Comparison of ENCODE assay signal across 21 cellular contexts in the genomic region with DNA sequence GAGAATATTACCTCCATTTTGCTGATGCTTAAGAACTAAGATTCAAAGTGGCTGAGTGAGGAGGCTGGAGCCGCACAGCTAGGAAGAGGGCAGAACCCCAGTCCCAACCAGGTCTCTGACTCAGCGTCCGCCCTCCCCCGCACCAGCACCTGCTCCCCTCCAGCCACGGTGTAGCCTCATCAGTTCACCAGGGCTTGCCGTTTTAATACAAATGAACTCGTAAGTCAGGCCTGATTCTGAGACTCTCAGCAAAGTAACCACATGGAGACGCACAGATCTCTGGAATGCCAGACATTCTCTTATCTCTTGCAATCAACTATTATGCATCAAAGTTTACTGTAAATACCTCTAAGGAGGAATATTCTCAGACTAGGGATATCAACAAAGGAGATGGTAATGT. TPM values are rescaled to one million over a fixed set of nuclear protein-coding genes. Genes with fewer than 3 reads are reported as not detected.
DNase-seq lines count a peak whose midpoint lies in the region; ATAC-seq, FAIRE-seq and TF ChIP-seq lines count a peak whose summit lies in the region.
"Had no signal": no experiment of that assay in that cellular context is flagged by ENCODE, and none has a peak within 500 bp of the region (broad histone marks: within the 10 kb centered on the region; RNA-seq: fewer than 3 reads in every experiment).

No MANE protein-coding gene starts in this region.

- H3K18ac ChIP-seq in H1 (ENCODE audit: extremely low read depth, low read length): no peak overlapping the region

- no peak overlapping the region for H2BK12ac ChIP-seq in H1 (ENCODE audit: low read depth, low read length)

- no peaks in the 10 kb centered on the region for H3K36me3 ChIP-seq in PC-3 (ENCODE audit: low read depth, low read length)
- H3K36me3 ChIP-seq in H1 (ENCODE audit: control insufficient read depth in 2 of 4, insufficient read depth in 4 of 4, low read length in 3 of 4): no peaks in the 10 kb centered on the region
- H3K36me3 ChIP-seq in heart left ventricle: no peaks in the 10 kb centered on the region
- H3K36me3 ChIP-seq in left lung: no peaks in the 10 kb centered on the region
- H3K36me3 ChIP-seq: stomach had no signal

- H4K20me1 ChIP-seq in PC-3 (ENCODE audit: low read length): no peaks in the 10 kb centered on the region
- no peaks in the 10 kb centered on the region for H4K20me1 ChIP-seq in H1 (replicated peaks in 1 of 2; ENCODE audit: control insufficient read depth in 1 of 2, insufficient read depth in 2 of 2, low read length in 2 of 2)

- H3K14ac ChIP-seq in H1 (ENCODE audit: insufficient read length): no peak overlapping the region

- DNase-seq in DMS 273 (lab: John Stamatoyannopoulos, UW; ENCODE audit: unreplicated experiment) (peak; percentile 7), DMS 273 treated with DMSO at 0.1 percent for 48 hours (lab: John Stamatoyannopoulos, UW) (no peak), PC-3 (peak; percentile 40), H1 (ENCODE audit: low read depth in 1 of 2, low spot score in 2 of 2) (no peak), non-pigmented ciliary epithelial cell (ENCODE audit: low read depth) (peak; percentile 15), heart left ventricle (no peak), left lung (no peak)
- DNase-seq: activated CD4-positive, alpha-beta memory T cell treated with anti-CD3 and anti-CD28 coated beads for 36 hours; DMS79 treated with DMSO at 0.1 percent for 48 hours; effector memory CD8-positive, alpha-beta T cell; Kasumi-1; NCI-H1694; NCI-H524; stomach had no signal

- intact Hi-C loops in PC-3 (cut with micrococcal nuclease): loop anchor here (5.0 kb wide), 1 partner anchor 693 kb away; no protein-coding TSS in a partner anchor
- intact Hi-C loops in heart left ventricle (cut with DNase I): loop anchor here in 6 of 10 donors (2.0 to 10.0 kb wide), 8 partner anchors 63 to 693 kb away; a partner anchor contains a TSS
- intact Hi-C loops in left lung (cut with DNase I): loop anchor here in 1 of 2 donors (2.0 kb wide), 1 partner anchor 324 kb away; no protein-coding TSS in a partner anchor

- TF ChIP-seq POLR2A in H1 (IDR thresholded peaks at IDR 0.05; ENCODE audit: control extremely low read depth in 1 of 2, low read depth in 2 of 2, low read length in 2 of 2) (no peak), heart left ventricle (IDR thresholded peaks at IDR 0.05) (no peak)

- POLR2A ChIA-PET in PC-3 (lab: Charles Lee; ENCODE audit: unreplicated experiment): no interaction called here
- POLR2A ChIA-PET in H1 (lab: Charles Lee; ENCODE audit: partially characterized antibody): interaction anchor here (1.1 kb wide), 1 partner anchor 17 kb away, joined by 3 read pairs; no protein-coding TSS in a partner anchor

- H2AFZ ChIP-seq in PC-3 (ENCODE audit: low read length) (no peak overlapping the region), H1 (ENCODE audit: low read length) (no peak overlapping the region)

- no peak overlapping the region for H4K8ac ChIP-seq in H1 (ENCODE audit: extremely low read depth, insufficient read depth, low read length)

- H3K56ac ChIP-seq in H1 (replicated peaks; ENCODE audit: insufficient read length, low read depth, low read length): no peak overlapping the region

- no peak for TF ChIP-seq RAD21 in H1 (IDR thresholded peaks at IDR 0.05 in 1 of 2, conservative IDR thresholded peaks at IDR 0.05 in 1 of 2; ENCODE audit: low read depth in 2 of 2, low read length in 2 of 2)

- H3K4me2 ChIP-seq in PC-3 (ENCODE audit: low read length) (no peak overlapping the region), H1 (ENCODE audit: insufficient read depth in 1 of 2, low read depth in 2 of 2, low read length in 2 of 2) (peak overlapping the region in 1 of 2 experiments; percentile 19; a peak in 2 of 4 replicates)

- no peak overlapping the region for H2BK20ac ChIP-seq in H1 (ENCODE audit: low read length)

- H3K27me3 ChIP-seq in PC-3 (ENCODE audit: low read length) (peaks cover 11% of the 10 kb centered on the region; the same call in 1 of the 2 replicates), H1 (replicated peaks in 1 of 4; ENCODE audit: control insufficient read depth in 3 of 4, extremely low read depth in 1 of 4, insufficient read depth in 3 of 4, low read length in 3 of 4) (no peaks in the 10 kb centered on the region; a peak in 2 of 7 replicates), heart left ventricle (peaks cover 0 to 27% (median 0%) of the 10 kb centered on the region in 9 donors), left lung (peaks cover 0 to 40% of the 10 kb centered on the region in 2 donors)

- H3K4me3 ChIP-seq in PC-3 (ENCODE audit: low read length) (no peak overlapping the region), H1 (ENCODE audit: extremely low read depth in 1 of 4, insufficient read depth in 2 of 4, low read depth in 3 of 4, low read length in 4 of 4) (no peak overlapping the region), heart left ventricle (no peak overlapping the region), left lung (no peak overlapping the region)
- H3K4me3 ChIP-seq: lung, stomach had no signal

- no peak overlapping the region for H4K91ac ChIP-seq in H1 (replicated peaks; ENCODE audit: insufficient read length, low read length)

- TF ChIP-seq CTCF in PC-3 (conservative IDR thresholded peaks at IDR 0.05; ENCODE audit: low read depth, low read length) (no peak), H1 (IDR thresholded peaks at IDR 0.05; ENCODE audit: control extremely low read depth in 1 of 3, insufficient read depth in 1 of 3, low read depth in 1 of 3, low read length in 3 of 3) (no peak), heart left ventricle (IDR thresholded peaks at IDR 0.05) (no peak), left lung (IDR thresholded peaks at IDR 0.05) (no peak)

- H3F3A ChIP-seq in PC-3 (ENCODE audit: low read length, unreplicated experiment): no peaks in the 10 kb centered on the region

- no peaks in the 10 kb centered on the region for H3K79me2 ChIP-seq in PC-3 (ENCODE audit: low read length)
- no peaks in the 10 kb centered on the region for H3K79me2 ChIP-seq in H1 (ENCODE audit: control insufficient read depth in 1 of 2, insufficient read depth in 2 of 2, low read length in 2 of 2)

- H2BK120ac ChIP-seq in H1 (replicated peaks; ENCODE audit: low read depth, low read length): no peak overlapping the region

- H3K4ac ChIP-seq in H1 (replicated peaks; ENCODE audit: insufficient read length, low read depth, low read length): no peak overlapping the region

- CTCF ChIA-PET in PC-3 (lab: Charles Lee) (no interaction called here), H1 (lab: Charles Lee; ENCODE audit: partially characterized antibody) (interaction anchor here (0.9 to 10.2 kb wide), 14 partner anchors 9 to 400 kb away, joined by 3 to 151 read pairs (median 4); no protein-coding TSS in a partner anchor)

- BruUV-seq in PC-3 (replicated peaks; lab: Mats Ljungman, UMichigan): no TSS peak

- no peak overlapping the region for H2AK5ac ChIP-seq in H1 (ENCODE audit: low read depth, low read length)

- no peak for TF ChIP-seq EP300 in H1 (IDR thresholded peaks at IDR 0.05; ENCODE audit: borderline replicate concordance in 1 of 2, low read depth in 2 of 2, low read length in 2 of 2)

- H4K5ac ChIP-seq in H1 (ENCODE audit: insufficient read length, low read depth, low read length): no peak overlapping the region

- H3K4me1 ChIP-seq in PC-3 (ENCODE audit: insufficient read depth, low read length) (no peaks in the 10 kb centered on the region; the same call in 1 of the 2 replicates), H1 (replicated peaks in 1 of 4; ENCODE audit: control insufficient read depth in 3 of 4, insufficient read depth in 4 of 4, low read length in 3 of 4) (peaks cover 10 to 24% (median 13%) of the 10 kb centered on the region in 4 experiments), heart left ventricle (peaks cover 0 to 7% (median 1%) of the 10 kb centered on the region in 12 donors), left lung (peaks cover 0 to 11% of the 10 kb centered on the region in 2 donors)

- no peak overlapping the region for H2BK5ac ChIP-seq in H1 (ENCODE audit: low read depth, low read length)

- 45% methylated on average over 8 of the region's 8 CpGs; no CpG with 5 or more reads in 1 of the 2 experiments for WGBS in H1 (ENCODE audit: extremely low coverage in 1 of 2, insufficient coverage in 1 of 2, insufficient read length in 1 of 2, insufficient replicate concordance in 2 of 2, low coverage in 1 of 2, low lambda C conversion rate in 2 of 2, missing lambda C conversion rate in 1 of 2), 2 experiments
- 64 to 73% (median 68%) methylated on average over 8 of the region's 8 CpGs for WGBS in heart left ventricle, 4 donors

- H3K9ac ChIP-seq in PC-3 (ENCODE audit: low read length) (no peak overlapping the region), H1 (replicated peaks in 1 of 4; ENCODE audit: extremely low read depth in 1 of 4, low read depth in 3 of 4, low read length in 3 of 4) (no peak overlapping the region)

- no peaks in the 10 kb centered on the region for H3K9me2 ChIP-seq in PC-3 (replicated peaks; ENCODE audit: low read length)

- H3K79me1 ChIP-seq in H1 (ENCODE audit: low read depth, low read length): no peaks in the 10 kb centered on the region

- H2BK15ac ChIP-seq in H1 (ENCODE audit: low read length): no peak overlapping the region

- H3K9me3 ChIP-seq in PC-3 (ENCODE audit: low read length) (no peaks in the 10 kb centered on the region), H1 (ENCODE audit: insufficient read depth in 2 of 2, low read depth in 1 of 2, low read length in 1 of 2) (no peaks in the 10 kb centered on the region), heart left ventricle (no peaks in the 10 kb centered on the region), left lung (no peaks in the 10 kb centered on the region)
- H3K9me3 ChIP-seq: stomach had no signal

- H3K23me2 ChIP-seq in H1 (ENCODE audit: low read depth, low read length): no peaks in the 10 kb centered on the region; the same call in 1 of the 2 replicates

- no peak overlapping the region for H3K23ac ChIP-seq in H1 (ENCODE audit: insufficient read length)

- no peak for FAIRE-seq in H1 (lab: Jason Lieb, UNC)

- no peak for ATAC-seq in PC-3
- ATAC-seq in heart left ventricle: no peak
- no peak for ATAC-seq in HG03354 (IDR thresholded peaks at IDR 0.05; ENCODE audit: poor library complexity, severe bottlenecking, unreplicated experiment)
- ATAC-seq in left lung: no peak
- ATAC-seq: effector memory CD8-positive, alpha-beta T cell; natural killer cell treated with Interleukin-12 subunit alpha and Interleukin-12 subunit beta and Interleukin-15 and Interleukin-18, amount 100 ng/mL, for 72 hours; Panc1 had no signal

- no peak overlapping the region for H3K27ac ChIP-seq in PC-3 (ENCODE audit: low read length)
- no peak overlapping the region for H3K27ac ChIP-seq in H1 (ENCODE audit: low read depth, low read length)
- no peak overlapping the region for H3K27ac ChIP-seq in heart left ventricle
- H3K27ac ChIP-seq in left lung: no peak overlapping the region
- H3K27ac ChIP-seq: 22Rv1, C4-2B, stomach had no signal

RNA-seq across cellular contexts. Expression of a gene that starts 52.4 kb away (rescaled TPM):
- not detected in 2 replicates for total RNA-seq in PC-3 (2014; rRNA removed)
- total RNA-seq in H1 (2021; fragmentation: NEBNext Ultra II Directional; extraction: Animal tissue kit (Norgen Biotek cat#: 25700)): 0.20 and 0.23 TPM in 2 replicates
- polyA plus RNA-seq in H1 (2011; rRNA removed): 0.08 and 0.11 TPM in 2 replicates
- polyA plus RNA-seq in H1 (2011; cell fraction: cytosol; rRNA removed): 0.12 TPM
- polyA plus RNA-seq in H1 (2011; cell fraction: nucleus; rRNA removed): 0.11 TPM
- 0.07 to 0.23 TPM (median 0.18 TPM) in 3 of 4 replicates, not detected in the other for polyA plus RNA-seq in H1 (2012, experiment 1 of 2)
- 0.08 TPM for polyA plus RNA-seq in H1 (2012, experiment 2 of 2)
- polyA plus RNA-seq in H1 (2013, experiment 1 of 2): 0.20 TPM
- polyA plus RNA-seq in H1 (2013, experiment 2 of 2): 0.11 TPM
- polyA minus RNA-seq in H1 (2011; rRNA and poly(A)+ RNA removed): 0.19 and 0.22 TPM in 2 replicates
- polyA minus RNA-seq in H1 (2011; cell fraction: cytosol; rRNA and poly(A)+ RNA removed): not detected
- 0.40 TPM for polyA minus RNA-seq in H1 (2011; cell fraction: nucleus; rRNA and poly(A)+ RNA removed)
- under 1 TPM in 7 of 9 donors, not detected in 2; 0.05 to 0.35 (median 0.23) TPM for total RNA-seq in heart left ventricle
- under 1 TPM; 0.03 to 0.04 TPM for polyA plus RNA-seq in heart left ventricle
- under 1 TPM; 0.20 to 0.21 TPM for total RNA-seq in left lung
- total RNA-seq: pulmonary artery endothelial cell had no signal

Comparison
In these comparisons a context has a peak if more than half of its experiments do, and no peak if none do; other contexts are left out.
1. DNase-seq: peak in DMS 273 (single experiment), PC-3 (single experiment) and non-pigmented ciliary epithelial cell (single experiment); none in DMS 273 treated with DMSO at 0.1 percent for 48 hours (single experiment), H1 (0 of 2), heart left ventricle (0 of 5) and left lung (0 of 2).